In genomic region chr3:5188419-5189405, GRCh38 we compare ENCODE assay signal across 7 cellular contexts. TPM values are rescaled to one million over a fixed set of nuclear protein-coding genes. Genes with fewer than 3 reads are reported as not detected.
DNase-seq lines count a peak whose midpoint lies in the region; ATAC-seq and TF ChIP-seq lines count a peak whose summit lies in the region.

No MANE protein-coding gene starts in this region.

- no peaks in the 10 kb centered on the region for H3K36me3 Mint-ChIP-seq in endothelial cell (ENCODE audit: low read depth, unreplicated experiment)
- H3K36me3 Mint-ChIP-seq in natural killer cell treated with Interleukin-12 subunit alpha and Interleukin-12 subunit beta and Interleukin-15 and Interleukin-18, amount 100 ng/mL, for 72 hours, result peaks cover 11% of the 10 kb centered on the region

- TF ChIP-seq CTCF in endothelial cell (IDR thresholded peaks at IDR 0.05; ENCODE audit: unreplicated experiment) (no peak), uterus (IDR thresholded peaks at IDR 0.05) (no peak)

- peak overlapping the region; percentile 99 for H3K4me3 Mint-ChIP-seq in endothelial cell (ENCODE audit: unreplicated experiment)
- peak overlapping the region; percentile 100 for H3K4me3 Mint-ChIP-seq in natural killer cell treated with Interleukin-12 subunit alpha and Interleukin-12 subunit beta and Interleukin-15 and Interleukin-18, amount 100 ng/mL, for 72 hours

- no peaks in the 10 kb centered on the region for H3K27me3 ChIP-seq in uterus

- intact Hi-C loops in uterus (cut with DNase I; ENCODE audit: low total_unique reads), result no loop called here

- H3K27ac Mint-ChIP-seq in endothelial cell (ENCODE audit: unreplicated experiment), result peak overlapping the region; percentile 92
- peak overlapping the region; percentile 97 to 98 for H3K27ac Mint-ChIP-seq in natural killer cell treated with Interleukin-12 subunit alpha and Interleukin-12 subunit beta and Interleukin-15 and Interleukin-18, amount 100 ng/mL, for 72 hours

- no peak for ATAC-seq in GM18505 (IDR thresholded peaks at IDR 0.05; ENCODE audit: unreplicated experiment)
- ATAC-seq in natural killer cell treated with Interleukin-12 subunit alpha and Interleukin-12 subunit beta and Interleukin-15 and Interleukin-18, amount 100 ng/mL, for 72 hours, result no peak
- ATAC-seq in HG03108 (IDR thresholded peaks at IDR 0.05; ENCODE audit: unreplicated experiment), result no peak

- H3K9me3 ChIP-seq in uterus, result no peaks in the 10 kb centered on the region

- H3K27me3 Mint-ChIP-seq in endothelial cell (ENCODE audit: unreplicated experiment), result peaks cover 10% of the 10 kb centered on the region
- no peaks in the 10 kb centered on the region for H3K27me3 Mint-ChIP-seq in natural killer cell treated with Interleukin-12 subunit alpha and Interleukin-12 subunit beta and Interleukin-15 and Interleukin-18, amount 100 ng/mL, for 72 hours

- peak overlapping the region; percentile 88 to 97 for H3K27ac ChIP-seq in uterus

- TF ChIP-seq POLR2A in GM18505 (IDR thresholded peaks at IDR 0.05; ENCODE audit: borderline replicate concordance, extremely low read depth, insufficient read depth, insufficient read length), result peak; percentile 53
- no peak for TF ChIP-seq POLR2A in uterus (IDR thresholded peaks at IDR 0.05)

- peak; percentile 37 for DNase-seq in NCI-H2227 (lab: John Stamatoyannopoulos, UW; ENCODE audit: unreplicated experiment)
- peak; percentile 54 to 57 for DNase-seq in activated CD4-positive, alpha-beta T cell treated with anti-CD3 and anti-CD28 coated beads, Interleukin-2, amount 50 U/mL, for 4 hours
- peak; percentile 11 for DNase-seq in endothelial cell (ENCODE audit: low spot score)
- DNase-seq in natural killer cell treated with Interleukin-12 subunit alpha and Interleukin-12 subunit beta and Interleukin-15 and Interleukin-18, amount 100 ng/mL, for 72 hours (ENCODE audit: low spot score), result no peak
- no peak for DNase-seq in uterus

- peaks cover 0 to 14% of the 10 kb centered on the region in 2 donors for H3K4me1 ChIP-seq in uterus

- H3K9me3 Mint-ChIP-seq in endothelial cell (ENCODE audit: unreplicated experiment), result no peaks in the 10 kb centered on the region
- no peaks in the 10 kb centered on the region for H3K9me3 Mint-ChIP-seq in natural killer cell treated with Interleukin-12 subunit alpha and Interleukin-12 subunit beta and Interleukin-15 and Interleukin-18, amount 100 ng/mL, for 72 hours

- H3K4me3 ChIP-seq in uterus, result peak overlapping the region; percentile 79 to 97

- H3K4me1 Mint-ChIP-seq in endothelial cell (ENCODE audit: unreplicated experiment), result peaks cover 25% of the 10 kb centered on the region
- H3K4me1 Mint-ChIP-seq in natural killer cell treated with Interleukin-12 subunit alpha and Interleukin-12 subunit beta and Interleukin-15 and Interleukin-18, amount 100 ng/mL, for 72 hours (ENCODE audit: low read depth in 2 of 2), result peaks cover 43 to 53% of the 10 kb centered on the region in 2 donors

- no peaks in the 10 kb centered on the region for H3K36me3 ChIP-seq in uterus

RNA-seq across cellular contexts. Expression of gene EDEM1, which starts 1.2 kb away (rescaled TPM):
- total RNA-seq in endothelial cell (ENCODE audit: unreplicated experiment) (18.2 TPM), uterus (10 to 100 TPM; 17.1 to 58.4 (median 37.7) TPM)
- total RNA-seq in natural killer cell treated with Interleukin-12 subunit alpha and Interleukin-12 subunit beta and Interleukin-15 and Interleukin-18, amount 100 ng/mL, for 72 hours, result 100 to 1,000 TPM; 109 to 171 TPM

Comparison
In these comparisons a context has a peak if more than half of its experiments do, and no peak if none do; other contexts are left out.
1. DNase-seq: peak in NCI-H2227 (single experiment), activated CD4-positive, alpha-beta T cell treated with anti-CD3 and anti-CD28 coated beads, Interleukin-2, amount 50 U/mL, for 4 hours (2 of 2) and endothelial cell (single experiment); none in natural killer cell treated with Interleukin-12 subunit alpha and Interleukin-12 subunit beta and Interleukin-15 and Interleukin-18, amount 100 ng/mL, for 72 hours (single experiment) and uterus (0 of 2).